In genomic region chr1:74731399-74732052, GRCh38 we compare ENCODE assay signal across 1 cellular context.
A peak's percentile ranks its signal among the peaks of the same experiment; 100 is the strongest.
TF ChIP-seq lines count a peak whose summit lies in the region.

No MANE protein-coding gene starts in this region.

TF ChIP-seq in HepG2, 621 proteins besides CTCF, POLR2A, EP300 and RAD21 (continued from another document and continues in another):
- TF ChIP-seq DMTF1 (CRISPR knock-in tag; IDR thresholded peaks at IDR 0.05): no peak
- peak; percentile 52; the same call in 1 of the 2 replicates for TF ChIP-seq ATF3 (CRISPR knock-in tag; IDR thresholded peaks at IDR 0.05)
- TF ChIP-seq NR2F6 (IDR thresholded peaks at IDR 0.05): peak; percentile 12; the same call in 1 of the 2 replicates
- no peak for TF ChIP-seq NR2F6 (CRISPR knock-in tag; IDR thresholded peaks at IDR 0.05)
- peak; percentile 87; the same call in 1 of the 2 replicates for TF ChIP-seq AFF4 (CRISPR knock-in tag; IDR thresholded peaks at IDR 0.05)
- no peak for TF ChIP-seq TCF12 (IDR thresholded peaks at IDR 0.05)
- no peak for TF ChIP-seq TCF12 (CRISPR knock-in tag; IDR thresholded peaks at IDR 0.05)
- peak; percentile 58; the same call in 1 of the 2 replicates for TF ChIP-seq ARID5B (CRISPR knock-in tag; IDR thresholded peaks at IDR 0.05)
- no peak for TF ChIP-seq ZFP41 (CRISPR knock-in tag; IDR thresholded peaks at IDR 0.05; ENCODE audit: borderline replicate concordance)
- TF ChIP-seq ZMYM4 (CRISPR knock-in tag; IDR thresholded peaks at IDR 0.05): peak; percentile 59
- TF ChIP-seq ZNF160 (CRISPR knock-in tag; IDR thresholded peaks at IDR 0.05): no peak
- TF ChIP-seq RBFOX2 (IDR thresholded peaks at IDR 0.05; ENCODE audit: low read depth, low read length): peak; percentile 76
- TF ChIP-seq TBX2 (CRISPR knock-in tag; IDR thresholded peaks at IDR 0.05; ENCODE audit: borderline replicate concordance): peak; percentile 58; the same call in 1 of the 2 replicates
- TF ChIP-seq HES4 (CRISPR knock-in tag; IDR thresholded peaks at IDR 0.05; ENCODE audit: borderline replicate concordance): no peak
- TF ChIP-seq CREM (IDR thresholded peaks at IDR 0.05): peak; percentile 61
- no peak for TF ChIP-seq CREM (CRISPR knock-in tag; IDR thresholded peaks at IDR 0.05)
- TF ChIP-seq PHF8 (CRISPR knock-in tag; IDR thresholded peaks at IDR 0.05): peak; percentile 30; the same call in 1 of the 2 replicates
- TF ChIP-seq TFDP2 (CRISPR knock-in tag; IDR thresholded peaks at IDR 0.05): no peak
- TF ChIP-seq ZNF121 (CRISPR knock-in tag; IDR thresholded peaks at IDR 0.05): peak; percentile 97
- TF ChIP-seq HOXA5 (CRISPR knock-in tag; IDR thresholded peaks at IDR 0.05): no peak
- TF ChIP-seq HNRNPUL1 (IDR thresholded peaks at IDR 0.05; ENCODE audit: low read depth, low read length): peak; percentile 13; the same call in 1 of the 2 replicates
- TF ChIP-seq MIER3 (CRISPR knock-in tag; IDR thresholded peaks at IDR 0.05; ENCODE audit: borderline replicate concordance): peak; percentile 50; the same call in 1 of the 2 replicates
- 0 out of 2 replicates have a peak, but pooled peaks have one; percentile 10 for TF ChIP-seq FOSL1 (CRISPR knock-in tag; IDR thresholded peaks at IDR 0.05; ENCODE audit: borderline replicate concordance)
- peak; percentile 49; the same call in 1 of the 2 replicates for TF ChIP-seq KMT2A (CRISPR knock-in tag; IDR thresholded peaks at IDR 0.05)
- no peak for TF ChIP-seq ZNF709 (CRISPR knock-in tag; IDR thresholded peaks at IDR 0.05)
- 0 out of 2 replicates have a peak, but pooled peaks have one; percentile 67 for TF ChIP-seq GATA4 (IDR thresholded peaks at IDR 0.05; ENCODE audit: borderline replicate concordance, low read depth)
- 0 out of 2 replicates have a peak, but pooled peaks have one; percentile 27 for TF ChIP-seq THAP11 (CRISPR knock-in tag; IDR thresholded peaks at IDR 0.05)
- TF ChIP-seq BATF2 (CRISPR knock-in tag; IDR thresholded peaks at IDR 0.05): no peak
- TF ChIP-seq HNRNPLL (IDR thresholded peaks at IDR 0.05; ENCODE audit: low read depth, low read length, poor library complexity, severe bottlenecking): no peak
- no peak for TF ChIP-seq RORA (CRISPR knock-in tag; IDR thresholded peaks at IDR 0.05)
- TF ChIP-seq MLLT10 (CRISPR knock-in tag; IDR thresholded peaks at IDR 0.05): no peak
- no peak for TF ChIP-seq CENPT (CRISPR knock-in tag; IDR thresholded peaks at IDR 0.05; ENCODE audit: low read depth)
- TF ChIP-seq FOXP4 (CRISPR knock-in tag; IDR thresholded peaks at IDR 0.05): peak; percentile 56; the same call in 1 of the 2 replicates
- peak; percentile 22; the same call in 1 of the 2 replicates for TF ChIP-seq SIN3A (IDR thresholded peaks at IDR 0.05; ENCODE audit: borderline replicate concordance, low read depth, low read length)
- no peak for TF ChIP-seq PHF5A (CRISPR knock-in tag; IDR thresholded peaks at IDR 0.05; ENCODE audit: low read depth, unreplicated experiment)
- TF ChIP-seq ATF1 (CRISPR knock-in tag; IDR thresholded peaks at IDR 0.05): no peak
- no peak for TF ChIP-seq ZNF597 (CRISPR knock-in tag; IDR thresholded peaks at IDR 0.05)
- TF ChIP-seq GABPB1 (CRISPR knock-in tag; IDR thresholded peaks at IDR 0.05): peak; percentile 12; the same call in 1 of the 2 replicates
- TF ChIP-seq ZNF607 (CRISPR knock-in tag; IDR thresholded peaks at IDR 0.05; ENCODE audit: borderline replicate concordance): peak; percentile 31; the same call in 1 of the 2 replicates
- TF ChIP-seq ZNF703 (CRISPR knock-in tag; IDR thresholded peaks at IDR 0.05; ENCODE audit: borderline replicate concordance): no peak
- no peak for TF ChIP-seq ZNF235 (CRISPR knock-in tag; IDR thresholded peaks at IDR 0.05; ENCODE audit: borderline replicate concordance)
- TF ChIP-seq PAXIP1 (CRISPR knock-in tag; conservative IDR thresholded peaks at IDR 0.05): peak; percentile 81
- no peak for TF ChIP-seq SOX13 (IDR thresholded peaks at IDR 0.05)
- TF ChIP-seq SOX13 (CRISPR knock-in tag; conservative IDR thresholded peaks at IDR 0.05 in 1 of 2, IDR thresholded peaks at IDR 0.05 in 1 of 2): peak in 1 of 2 experiments; percentile 57; a peak in 1 of 4 replicates
